In the genomic region with DNA sequence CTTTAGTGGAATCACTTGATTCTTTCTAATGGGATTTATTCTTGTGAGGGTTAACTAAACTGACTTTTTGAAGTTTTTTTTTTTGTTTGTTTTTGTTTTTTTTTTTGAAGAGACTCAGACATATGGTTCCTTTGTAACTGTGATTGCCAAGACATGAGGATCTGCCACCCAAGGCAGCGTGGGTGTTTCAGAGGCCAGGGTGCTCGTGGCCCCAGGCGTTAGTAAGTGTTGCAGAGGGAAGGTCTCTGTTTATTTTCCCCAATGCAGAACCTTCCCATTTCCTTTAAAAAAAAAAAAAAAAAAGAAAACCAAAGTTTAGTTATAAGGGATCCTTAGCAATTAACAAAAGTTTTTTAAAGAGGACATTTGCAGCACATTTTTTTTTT, we compare ENCODE assay signal across 30 cellular contexts.
"Had no signal": no experiment of that assay in that cellular context is flagged by ENCODE, and none has a peak within 500 bp of the region (broad histone marks: within the 10 kb centered on the region; RNA-seq: fewer than 3 reads in every experiment).

No MANE protein-coding gene starts in this region.

- H3K4me3 ChIP-seq: ascending aorta, breast epithelium, cardiac muscle cell, colonic mucosa, gastrocnemius medialis had no signal

- ATAC-seq: activated CD4-positive, CD25-positive, alpha-beta regulatory T cell treated with anti-CD3 and anti-CD28 coated beads, Interleukin-2, amount 50 U/mL, for 24 hours; activated CD8-positive, alpha-beta T cell treated with anti-CD3 and anti-CD28 coated beads for 36 hours; activated naive CD4-positive, alpha-beta T cell treated with anti-CD3 and anti-CD28 coated beads, Interleukin-2, amount 50 U/mL, for 72 hours; activated T-cell treated with anti-CD3 and anti-CD28 coated beads, Interleukin-2, amount 50 U/mL, for 4 hours; activated T-helper 17 cell treated with anti-CD3 and anti-CD28 coated beads, Interleukin-2, amount 50 U/mL, for 72 hours; esophagus mucosa; foreskin keratinocyte; T-helper 17 cell had no signal

- H3K9me3 Mint-ChIP-seq: activated naive CD4-positive, alpha-beta T cell treated with anti-CD3 and anti-CD28 coated beads, Interleukin-2, amount 50 U/mL, for 72 hours; activated naive CD8-positive, alpha-beta T cell treated with anti-CD3 and anti-CD28 coated beads, Interleukin-2, amount 10 ng/mL, durations not matched to agents 7 days and 5 days; T-helper 2 cell treated with Interferon-gamma antibody and Interleukin-4, amounts not matched to agents 5 μg/mL and 100 μg/mL, for 36 hours had no signal

- H3K4me1 Mint-ChIP-seq: activated B cell treated with CpG ODN at 0.5 μM for 24 hours; activated naive CD8-positive, alpha-beta T cell treated with anti-CD3 and anti-CD28 coated beads, Interleukin-2, amount 10 ng/mL, durations not matched to agents 7 days and 5 days; activated T-helper 17 cell treated with anti-CD3 and anti-CD28 coated beads, Interleukin-2, amount 50 U/mL, for 72 hours; T-helper 17 cell had no signal

- H3K27me3 ChIP-seq: ascending aorta, breast epithelium, cardiac muscle cell, colonic mucosa, foreskin keratinocyte, gastrocnemius medialis had no signal

- H3K36me3 Mint-ChIP-seq: activated naive CD4-positive, alpha-beta T cell treated with anti-CD3 and anti-CD28 coated beads, Interleukin-2, amount 50 U/mL, for 72 hours; activated naive CD8-positive, alpha-beta T cell treated with anti-CD3 and anti-CD28 coated beads, Interleukin-2, amount 10 ng/mL, durations not matched to agents 7 days and 5 days had no signal

- H3K9me3 ChIP-seq: ascending aorta, colonic mucosa, gastrocnemius medialis had no signal

- H3K27ac ChIP-seq: ascending aorta, breast epithelium, cardiac muscle cell, colonic mucosa, foreskin keratinocyte, gastrocnemius medialis, WERI-Rb-1 had no signal

- H3K27me3 Mint-ChIP-seq: activated CD8-positive, alpha-beta T cell treated with anti-CD3 and anti-CD28 coated beads for 36 hours; activated naive CD8-positive, alpha-beta T cell treated with anti-CD3 and anti-CD28 coated beads, Interleukin-2, amount 10 ng/mL, durations not matched to agents 7 days and 5 days; activated T-helper 17 cell treated with anti-CD3 and anti-CD28 coated beads, Interleukin-2, amount 50 U/mL, for 72 hours; brain had no signal

- H3K4me3 Mint-ChIP-seq: activated B cell treated with CpG ODN at 0.5 μM for 24 hours; activated CD8-positive, alpha-beta T cell treated with anti-CD3 and anti-CD28 coated beads for 36 hours; activated naive CD8-positive, alpha-beta T cell treated with anti-CD3 and anti-CD28 coated beads, Interleukin-2, amount 10 ng/mL, durations not matched to agents 7 days and 5 days; activated T-cell treated with anti-CD3 and anti-CD28 coated beads, Interleukin-2, amount 50 U/mL, for 4 hours; activated T-helper 17 cell treated with anti-CD3 and anti-CD28 coated beads, Interleukin-2, amount 50 U/mL, for 72 hours; brain; T-helper 17 cell; T-helper 2 cell treated with Interferon-gamma antibody and Interleukin-4, amounts not matched to agents 5 μg/mL and 100 μg/mL, for 36 hours had no signal

- H3K36me3 ChIP-seq: ascending aorta, breast epithelium, cardiac muscle cell, colonic mucosa, gastrocnemius medialis, WERI-Rb-1 had no signal

- H3K4me1 ChIP-seq: ascending aorta, breast epithelium, colonic mucosa, foreskin keratinocyte, gastrocnemius medialis had no signal

- DNase-seq: activated B cell treated with CpG ODN at 0.5 μM for 24 hours; activated CD4-positive, alpha-beta T cell treated with anti-CD3 and anti-CD28 coated beads for 48 hours; activated CD4-positive, alpha-beta T cell treated with anti-CD3 and anti-CD28 coated beads, Interleukin-2, amount 50 U/mL, for 1 hour; activated CD4-positive, alpha-beta T cell treated with anti-CD3 and anti-CD28 coated beads, Interleukin-2, amount 50 U/mL, for 48 hours; activated CD8-positive, alpha-beta memory T cell treated with anti-CD3 and anti-CD28 coated beads for 24 hours; activated CD8-positive, alpha-beta T cell treated with anti-CD3 and anti-CD28 coated beads for 36 hours; activated effector memory CD4-positive, alpha-beta T cell treated with Interleukin-2 at 50 U/mL for 16 hours; activated gamma-delta T cell treated with Interleukin-2 at 50 U/mL for 16 hours; activated naive CD4-positive, alpha-beta T cell treated with Interleukin-2 at 50 U/mL for 16 hours; activated naive CD8-positive, alpha-beta T cell treated with anti-CD3 and anti-CD28 coated beads, Interleukin-2, amount 10 ng/mL, durations not matched to agents 7 days and 5 days; activated T-cell treated with anti-CD3 and anti-CD28 coated beads, Interleukin-2, amount 50 U/mL, for 4 hours; central memory CD4-positive, alpha-beta T cell; cerebellar nuclear complex; colonic mucosa; effector CD8-positive, alpha-beta T cell; foreskin keratinocyte; T-helper 1 cell; T1000 had no signal

- H3K27ac Mint-ChIP-seq: activated B cell treated with CpG ODN at 0.5 μM for 24 hours; activated CD8-positive, alpha-beta T cell treated with anti-CD3 and anti-CD28 coated beads for 36 hours; activated naive CD4-positive, alpha-beta T cell treated with anti-CD3 and anti-CD28 coated beads, Interleukin-2, amount 50 U/mL, for 72 hours; activated naive CD8-positive, alpha-beta T cell treated with anti-CD3 and anti-CD28 coated beads, Interleukin-2, amount 10 ng/mL, durations not matched to agents 7 days and 5 days; activated T-helper 17 cell treated with anti-CD3 and anti-CD28 coated beads, Interleukin-2, amount 50 U/mL, for 72 hours; brain; T-helper 17 cell; T-helper 2 cell treated with Interferon-gamma antibody and Interleukin-4, amounts not matched to agents 5 μg/mL and 100 μg/mL, for 36 hours had no signal
